ENCODE assay signal across 18 cellular contexts in genomic region chr2:211144974-211145373, GRCh38.
"Had no signal": no experiment of that assay in that cellular context is flagged by ENCODE, and none has a peak within 500 bp of the region (broad histone marks: within the 10 kb centered on the region; RNA-seq: fewer than 3 reads in every experiment).

No MANE protein-coding gene starts in this region.

- H3K4me1 ChIP-seq: psoas muscle, sigmoid colon, testis had no signal

- DNase-seq: cortex of kidney; effector memory CD8-positive, alpha-beta T cell; kidney; naive thymus-derived CD8-positive, alpha-beta T cell; nephron progenitor cell; nucleus accumbens; psoas muscle; right cardiac atrium; sigmoid colon; stimulated activated CD4-positive, alpha-beta T cell treated with anti-CD3 and anti-CD28 coated beads, Interleukin-4, amount 100 ng/mL, for 4 hours; stimulated activated naive CD8-positive, alpha-beta T cell treated with anti-CD3 and anti-CD28 coated beads, Interleukin-15, Interleukin-2, amounts not matched to agents 100 U/mL and 50 U/mL, for 24 hours; substantia nigra; testis; tibial artery had no signal

- H3K36me3 Mint-ChIP-seq: naive thymus-derived CD8-positive, alpha-beta T cell; stimulated activated memory B cell treated with anti-CD40 and anti-IgM and Interleukin-4, amounts not matched to agents 10 μg/mL and 1 μg/mL and 100 μg/mL, for 72 hours; type B pancreatic cell had no signal

- H3K9me3 ChIP-seq: psoas muscle, sigmoid colon, testis, tibial artery had no signal

- H3K4me3 ChIP-seq: psoas muscle, sigmoid colon, testis, tibial artery had no signal

- FAIRE-seq: endometrium had no signal

- ATAC-seq: effector memory CD8-positive, alpha-beta T cell; left lobe of liver; naive thymus-derived CD8-positive, alpha-beta T cell; psoas muscle; right cardiac atrium; stimulated activated memory B cell treated with anti-CD40 and anti-IgM and Interleukin-4, amounts not matched to agents 10 μg/mL and 1 μg/mL and 100 μg/mL, for 72 hours; stimulated activated naive CD8-positive, alpha-beta T cell treated with anti-CD3 and anti-CD28 coated beads, Interleukin-15, Interleukin-2, amounts not matched to agents 100 U/mL and 50 U/mL, for 24 hours had no signal

- H3K27ac Mint-ChIP-seq: effector memory CD8-positive, alpha-beta T cell; naive thymus-derived CD8-positive, alpha-beta T cell; nephron progenitor cell; stimulated activated memory B cell treated with anti-CD40 and anti-IgM and Interleukin-4, amounts not matched to agents 10 μg/mL and 1 μg/mL and 100 μg/mL, for 72 hours; type B pancreatic cell had no signal

- H3K9me3 Mint-ChIP-seq: nephron progenitor cell, type B pancreatic cell had no signal

- H3K27ac ChIP-seq: psoas muscle, sigmoid colon, testis, tibial artery had no signal

- H3K27me3 Mint-ChIP-seq: effector memory CD8-positive, alpha-beta T cell; naive thymus-derived CD8-positive, alpha-beta T cell; stimulated activated memory B cell treated with anti-CD40 and anti-IgM and Interleukin-4, amounts not matched to agents 10 μg/mL and 1 μg/mL and 100 μg/mL, for 72 hours; type B pancreatic cell had no signal

- H3K4me3 Mint-ChIP-seq: effector memory CD8-positive, alpha-beta T cell; naive thymus-derived CD8-positive, alpha-beta T cell; nephron progenitor cell; stimulated activated memory B cell treated with anti-CD40 and anti-IgM and Interleukin-4, amounts not matched to agents 10 μg/mL and 1 μg/mL and 100 μg/mL, for 72 hours; type B pancreatic cell had no signal

- H3K4me1 Mint-ChIP-seq: naive thymus-derived CD8-positive, alpha-beta T cell; nephron progenitor cell; stimulated activated memory B cell treated with anti-CD40 and anti-IgM and Interleukin-4, amounts not matched to agents 10 μg/mL and 1 μg/mL and 100 μg/mL, for 72 hours had no signal

- H3K36me3 ChIP-seq: sigmoid colon, tibial artery had no signal

- H3K27me3 ChIP-seq: sigmoid colon, testis, tibial artery had no signal
